18 cellular contexts compared by ENCODE assay signal in genomic region chr5:98605010-98605425, GRCh38.
DNase-seq lines count a peak whose midpoint lies in the region; ATAC-seq, FAIRE-seq and TF ChIP-seq lines count a peak whose summit lies in the region.
"Had no signal": no experiment of that assay in that cellular context is flagged by ENCODE, and none has a peak within 500 bp of the region (broad histone marks: within the 10 kb centered on the region; RNA-seq: fewer than 3 reads in every experiment).

No MANE protein-coding gene starts in this region.

- H3K9me3 ChIP-seq in astrocyte (ENCODE audit: insufficient read depth, low read depth, low read length) (no peaks in the 10 kb centered on the region), uterus (no peaks in the 10 kb centered on the region)
- H3K9me3 ChIP-seq: breast epithelium, tibial nerve had no signal

- H3K27me3 Mint-ChIP-seq in astrocyte (ENCODE audit: low read depth, unreplicated experiment), result no peaks in the 10 kb centered on the region
- no peaks in the 10 kb centered on the region for H3K27me3 Mint-ChIP-seq in stimulated activated memory B cell treated with anti-CD40 and anti-IgM and Interleukin-4, amounts not matched to agents 10 μg/mL and 1 μg/mL and 100 μg/mL, for 72 hours
- H3K27me3 Mint-ChIP-seq: activated CD8-positive, alpha-beta memory T cell treated with anti-CD3 and anti-CD28 coated beads, Interleukin-2, amount 10 ng/mL, durations not matched to agents 7 days and 5 days had no signal

- H3K27ac Mint-ChIP-seq in astrocyte (ENCODE audit: unreplicated experiment), result peak overlapping the region; percentile 15
- no peak overlapping the region for H3K27ac Mint-ChIP-seq in stimulated activated memory B cell treated with anti-CD40 and anti-IgM and Interleukin-4, amounts not matched to agents 10 μg/mL and 1 μg/mL and 100 μg/mL, for 72 hours
- H3K27ac Mint-ChIP-seq: activated CD8-positive, alpha-beta memory T cell treated with anti-CD3 and anti-CD28 coated beads, Interleukin-2, amount 10 ng/mL, durations not matched to agents 7 days and 5 days; activated naive CD4-positive, alpha-beta T cell treated with anti-CD3 and anti-CD28 coated beads for 36 hours had no signal

- peak; percentile 64 for DNase-seq in LHCN-M2 (ENCODE audit: low read depth)
- peak; percentile 49 for DNase-seq in astrocyte (ENCODE audit: low read depth)
- peak; percentile 8 for DNase-seq in left kidney (ENCODE audit: low read depth, low spot score)
- DNase-seq in uterus, result no peak
- DNase-seq in caudate nucleus (lab: John Stamatoyannopoulos, UW), result no peak
- DNase-seq: activated CD8-positive, alpha-beta memory T cell treated with anti-CD3 and anti-CD28 coated beads, Interleukin-2, amount 10 ng/mL, durations not matched to agents 7 days and 5 days; activated naive CD4-positive, alpha-beta T cell treated with anti-CD3 and anti-CD28 coated beads for 36 hours; C1 segment of cervical spinal cord; DND-41; glutamatergic neuron; NCI-H446; stimulated activated CD4-positive, alpha-beta T cell treated with anti-CD3 and anti-CD28 coated beads, Interleukin-2, amount 100 ng/mL, for 48 hours had no signal

- H3K9me3 Mint-ChIP-seq in astrocyte (ENCODE audit: unreplicated experiment), result peaks cover 4% of the 10 kb centered on the region
- H3K9me3 Mint-ChIP-seq in stimulated activated memory B cell treated with anti-CD40 and anti-IgM and Interleukin-4, amounts not matched to agents 10 μg/mL and 1 μg/mL and 100 μg/mL, for 72 hours, result peaks cover 3% of the 10 kb centered on the region
- H3K9me3 Mint-ChIP-seq: activated naive CD4-positive, alpha-beta T cell treated with anti-CD3 and anti-CD28 coated beads for 36 hours had no signal

- peaks cover 13% of the 10 kb centered on the region for H3K4me1 ChIP-seq in astrocyte (ENCODE audit: insufficient read depth, low read length)
- H3K4me1 ChIP-seq in uterus, result no peaks in the 10 kb centered on the region
- H3K4me1 ChIP-seq: breast epithelium had no signal

- H3K79me2 ChIP-seq in astrocyte (ENCODE audit: insufficient read depth, low read length), result no peaks in the 10 kb centered on the region

- H4K20me1 ChIP-seq in astrocyte (ENCODE audit: insufficient read depth, low read length), result no peaks in the 10 kb centered on the region

- H3K36me3 ChIP-seq in astrocyte (ENCODE audit: insufficient read depth, low read length), result no peaks in the 10 kb centered on the region
- H3K36me3 ChIP-seq in uterus, result no peaks in the 10 kb centered on the region
- H3K36me3 ChIP-seq: breast epithelium, tibial nerve had no signal

- H3K4me2 ChIP-seq in astrocyte (ENCODE audit: low read length), result peak overlapping the region; percentile 44

- no peak for FAIRE-seq in astrocyte (lab: Jason Lieb, UNC)
- FAIRE-seq: GM12878, islet of Langerhans had no signal

- H3K9ac ChIP-seq in astrocyte (ENCODE audit: low read length), result no peak overlapping the region

- H3K27me3 ChIP-seq in astrocyte (ENCODE audit: insufficient read depth, low read length) (no peaks in the 10 kb centered on the region), uterus (no peaks in the 10 kb centered on the region)
- H3K27me3 ChIP-seq: breast epithelium, tibial nerve had no signal

- H3K36me3 Mint-ChIP-seq in astrocyte (ENCODE audit: low read depth, unreplicated experiment), result no peaks in the 10 kb centered on the region
- no peaks in the 10 kb centered on the region for H3K36me3 Mint-ChIP-seq in stimulated activated memory B cell treated with anti-CD40 and anti-IgM and Interleukin-4, amounts not matched to agents 10 μg/mL and 1 μg/mL and 100 μg/mL, for 72 hours
- H3K36me3 Mint-ChIP-seq: activated CD8-positive, alpha-beta memory T cell treated with anti-CD3 and anti-CD28 coated beads, Interleukin-2, amount 10 ng/mL, durations not matched to agents 7 days and 5 days had no signal

- peak overlapping the region; percentile 41 for H2AFZ ChIP-seq in astrocyte (ENCODE audit: low read depth, low read length)

- no peak for TF ChIP-seq POLR2A in uterus (IDR thresholded peaks at IDR 0.05)

- peak; percentile 36 for ATAC-seq in stimulated activated memory B cell treated with anti-CD40 and anti-IgM and Interleukin-4, amounts not matched to agents 10 μg/mL and 1 μg/mL and 100 μg/mL, for 72 hours
- no peak for ATAC-seq in activated CD4-positive, CD25-positive, alpha-beta regulatory T cell treated with anti-CD3 and anti-CD28 coated beads, Interleukin-2, amount 50 U/mL, for 24 hours
- ATAC-seq: activated CD8-positive, alpha-beta memory T cell treated with anti-CD3 and anti-CD28 coated beads, Interleukin-2, amount 10 ng/mL, durations not matched to agents 7 days and 5 days; GM12878 had no signal

- H3K4me3 ChIP-seq in astrocyte (ENCODE audit: insufficient read depth, low read depth, low read length) (no peak overlapping the region), uterus (no peak overlapping the region)
- H3K4me3 ChIP-seq: breast epithelium, GM12878, tibial nerve had no signal

- H3K4me1 Mint-ChIP-seq in astrocyte (ENCODE audit: low read depth, unreplicated experiment), result peaks cover 12% of the 10 kb centered on the region
- no peaks in the 10 kb centered on the region for H3K4me1 Mint-ChIP-seq in stimulated activated memory B cell treated with anti-CD40 and anti-IgM and Interleukin-4, amounts not matched to agents 10 μg/mL and 1 μg/mL and 100 μg/mL, for 72 hours
- H3K4me1 Mint-ChIP-seq: activated CD8-positive, alpha-beta memory T cell treated with anti-CD3 and anti-CD28 coated beads, Interleukin-2, amount 10 ng/mL, durations not matched to agents 7 days and 5 days had no signal

- TF ChIP-seq CTCF in astrocyte (IDR thresholded peaks at IDR 0.05; ENCODE audit: insufficient read depth, low read depth, low read length), result no peak
- no peak for TF ChIP-seq CTCF in uterus (IDR thresholded peaks at IDR 0.05)

- no peak overlapping the region for H3K4me3 Mint-ChIP-seq in astrocyte (ENCODE audit: unreplicated experiment)
- no peak overlapping the region for H3K4me3 Mint-ChIP-seq in stimulated activated memory B cell treated with anti-CD40 and anti-IgM and Interleukin-4, amounts not matched to agents 10 μg/mL and 1 μg/mL and 100 μg/mL, for 72 hours
- H3K4me3 Mint-ChIP-seq: activated CD8-positive, alpha-beta memory T cell treated with anti-CD3 and anti-CD28 coated beads, Interleukin-2, amount 10 ng/mL, durations not matched to agents 7 days and 5 days; activated naive CD4-positive, alpha-beta T cell treated with anti-CD3 and anti-CD28 coated beads for 36 hours had no signal

- H3K27ac ChIP-seq in astrocyte (ENCODE audit: low read depth, low read length) (peak overlapping the region; percentile 10), uterus (no peak overlapping the region), caudate nucleus (ENCODE audit: low read depth, low read length) (no peak overlapping the region)
- H3K27ac ChIP-seq: breast epithelium had no signal

- intact Hi-C loops in uterus (cut with DNase I; ENCODE audit: low total_unique reads), result no loop called here

Comparison
In these comparisons a context has a peak if more than half of its experiments do, and no peak if none do; other contexts are left out.
1. DNase-seq: peak in LHCN-M2 (single experiment), astrocyte (single experiment) and left kidney (single experiment); none in uterus (0 of 2) and caudate nucleus (0 of 61).